ENCODE assay signal across 35 cellular contexts in genomic region chr12:971991-972390, GRCh38.
"Had no signal": no experiment of that assay in that cellular context is flagged by ENCODE, and none has a peak within 500 bp of the region (broad histone marks: within the 10 kb centered on the region; RNA-seq: fewer than 3 reads in every experiment).

No MANE protein-coding gene starts in this region.

- H3K4me3 ChIP-seq: MG63 had no signal

- H3K4me2 ChIP-seq: KMS-11 had no signal

- H3K9me3 ChIP-seq: MG63 had no signal

- DNase-seq: Karpas-422, Kasumi-1, KG1, MG63, MM.1S, MV-4-11, NCI-H1048, NCI-H1092, NCI-H1092 treated with DMSO at 0.1 percent for 48 hours, NCI-H1105, NCI-H1105 treated with DMSO at 0.1 percent for 48 hours, NCI-H1417, NCI-H1417 treated with DMSO at 0.1 percent for 48 hours, NCI-H1436, NCI-H1436 treated with DMSO at 0.1 percent for 48 hours, NCI-H146, NCI-H1694, NCI-H1694 treated with DMSO at 0.1 percent for 48 hours, NCI-H187, NCI-H187 treated with DMSO at 0.1 percent for 48 hours, NCI-H1930, NCI-H2029, NCI-H2029 treated with DMSO at 0.1 percent for 48 hours, NCI-H2081, NCI-H2081 treated with DMSO at 0.1 percent for 48 hours, NCI-H2107, NCI-H2171, NCI-H2171 treated with DMSO at 0.1 percent for 48 hours, NCI-H2227 treated with DMSO at 0.1 percent for 48 hours, NCI-H226, NCI-H345, NCI-H446, NCI-H446 treated with DMSO at 0.1 percent for 48 hours, NCI-H510A had no signal

- H3K27me3 ChIP-seq: MG63 had no signal

- H3K36me3 ChIP-seq: MG63 had no signal

- H3K27ac ChIP-seq: KMS-11 had no signal

- H3K9ac ChIP-seq: KMS-11 had no signal
